In genomic region chr5:146817973-146818372, GRCh38 we compare ENCODE assay signal across 33 cellular contexts.
"Had no signal": no experiment of that assay in that cellular context is flagged by ENCODE, and none has a peak within 500 bp of the region (broad histone marks: within the 10 kb centered on the region; RNA-seq: fewer than 3 reads in every experiment).

No MANE protein-coding gene starts in this region.

- H3K4me3 ChIP-seq: MG63 had no signal

- H3K4me2 ChIP-seq: KMS-11 had no signal

- H3K27ac ChIP-seq: KMS-11 had no signal

- H3K36me3 ChIP-seq: MG63 had no signal

- DNase-seq: Karpas-422, Kasumi-1, MG63, MM.1S, MV-4-11, NCI-H1048, NCI-H1092, NCI-H1092 treated with DMSO at 0.1 percent for 48 hours, NCI-H1105, NCI-H1105 treated with DMSO at 0.1 percent for 48 hours, NCI-H1417, NCI-H1417 treated with DMSO at 0.1 percent for 48 hours, NCI-H1436, NCI-H146, NCI-H1694, NCI-H1694 treated with DMSO at 0.1 percent for 48 hours, NCI-H187, NCI-H187 treated with DMSO at 0.1 percent for 48 hours, NCI-H1930, NCI-H2029, NCI-H2029 treated with DMSO at 0.1 percent for 48 hours, NCI-H2081, NCI-H2081 treated with DMSO at 0.1 percent for 48 hours, NCI-H2107, NCI-H2171, NCI-H2171 treated with DMSO at 0.1 percent for 48 hours, NCI-H2227 treated with DMSO at 0.1 percent for 48 hours, NCI-H226, NCI-H345, NCI-H446 treated with DMSO at 0.1 percent for 48 hours, NCI-H510A, NCI-H510A treated with DMSO at 0.1 percent for 48 hours had no signal

- H3K9ac ChIP-seq: KMS-11 had no signal

- H3K27me3 ChIP-seq: MG63 had no signal

- H3K9me3 ChIP-seq: MG63 had no signal
